In the genomic region with DNA sequence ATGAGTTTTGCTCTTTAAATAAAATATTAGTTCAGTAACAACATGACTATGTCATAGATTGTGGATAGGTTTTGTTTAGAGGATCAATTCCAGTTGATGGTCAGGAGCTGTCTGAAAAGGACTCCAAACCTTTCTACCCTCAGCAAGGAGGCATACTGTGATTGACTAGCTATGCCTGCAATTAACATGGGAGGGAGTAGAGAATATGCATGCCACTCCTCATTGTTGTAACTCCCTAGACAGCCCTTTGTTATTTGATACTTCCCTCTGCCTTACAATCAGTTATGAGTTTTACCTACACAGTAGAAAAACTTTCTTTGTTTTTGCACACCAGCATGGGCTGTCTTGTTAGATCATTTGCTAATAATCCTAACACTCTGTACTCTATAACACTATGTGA, we compare ENCODE assay signal across 30 cellular contexts.
"Had no signal": no experiment of that assay in that cellular context is flagged by ENCODE, and none has a peak within 500 bp of the region (broad histone marks: within the 10 kb centered on the region; RNA-seq: fewer than 3 reads in every experiment).

No MANE protein-coding gene starts in this region.

- H3K4me1 Mint-ChIP-seq: immature natural killer cell; naive thymus-derived CD8-positive, alpha-beta T cell; stimulated activated naive B cell treated with anti-CD40 and anti-IgM and Interleukin-4, amounts not matched to agents 10 μg/mL and 1 μg/mL and 100 μg/mL, for 72 hours had no signal

- H3K4me3 Mint-ChIP-seq: immature natural killer cell; naive thymus-derived CD8-positive, alpha-beta T cell; nephron; neural crest cell; stimulated activated naive B cell treated with anti-CD40 and anti-IgM and Interleukin-4, amounts not matched to agents 10 μg/mL and 1 μg/mL and 100 μg/mL, for 72 hours had no signal

- H3K27ac ChIP-seq: left ventricle myocardium inferior, pancreas, prostate gland, skin epidermis, stomach, testis, thyroid gland, transverse colon, upper lobe of left lung, vagina had no signal

- ATAC-seq: mucosa of descending colon; naive thymus-derived CD8-positive, alpha-beta T cell; pancreas; right cardiac atrium; sciatic nerve; stimulated activated naive B cell treated with anti-CD40 and anti-IgM and Interleukin-4, amounts not matched to agents 10 μg/mL and 1 μg/mL and 100 μg/mL, for 72 hours; stimulated activated naive CD8-positive, alpha-beta T cell treated with anti-CD3 and anti-CD28 coated beads, Interleukin-15, Interleukin-2, amounts not matched to agents 100 U/mL and 50 U/mL, for 24 hours had no signal

- H3K36me3 Mint-ChIP-seq: immature natural killer cell; naive thymus-derived CD8-positive, alpha-beta T cell; stimulated activated naive B cell treated with anti-CD40 and anti-IgM and Interleukin-4, amounts not matched to agents 10 μg/mL and 1 μg/mL and 100 μg/mL, for 72 hours had no signal

- H3K9me3 ChIP-seq: left ventricle myocardium inferior, mucosa of descending colon, pancreas, prostate gland, stomach, testis, thyroid gland, transverse colon, upper lobe of left lung, vagina had no signal

- H3K27ac Mint-ChIP-seq: immature natural killer cell; nephron; stimulated activated naive B cell treated with anti-CD40 and anti-IgM and Interleukin-4, amounts not matched to agents 10 μg/mL and 1 μg/mL and 100 μg/mL, for 72 hours had no signal

- DNase-seq: hypothalamus; immature natural killer cell; kidney; left ventricle myocardium inferior; midbrain; mucosa of descending colon; naive thymus-derived CD8-positive, alpha-beta T cell; nucleus accumbens; pancreas; posterior cingulate gyrus; retina; right cardiac atrium; stimulated activated CD4-positive, alpha-beta T cell treated with anti-CD3 and anti-CD28 coated beads, Interleukin-12 subunit alpha, Interleukin-12 subunit beta, amount 100 ng/mL, for 4 hours; stimulated activated CD4-positive, alpha-beta T cell treated with anti-CD3 and anti-CD28 coated beads, Interleukin-15, amount 100 ng/mL, for 24 hours; stimulated activated CD4-positive, alpha-beta T cell treated with anti-CD3 and anti-CD28 coated beads, Interleukin-2, amount 100 ng/mL, for 24 hours; stimulated activated CD4-positive, alpha-beta T cell treated with anti-CD3 and anti-CD28 coated beads, Interleukin-4, amount 100 ng/mL, for 1 hour; stimulated activated naive B cell treated with anti-CD40 and anti-IgM and Interleukin-4, amounts not matched to agents 10 μg/mL and 1 μg/mL and 100 μg/mL, for 72 hours; stimulated activated naive CD8-positive, alpha-beta T cell treated with anti-CD3 and anti-CD28 coated beads, Interleukin-15, Interleukin-2, amounts not matched to agents 100 U/mL and 50 U/mL, for 24 hours; stomach; testis; thyroid gland; transverse colon; upper lobe of left lung had no signal

- H3K4me3 ChIP-seq: left ventricle myocardium inferior, lung, mucosa of descending colon, pancreas, prostate gland, skin epidermis, stomach, testis, thyroid gland, transverse colon, upper lobe of left lung, vagina had no signal

- H3K27me3 Mint-ChIP-seq: naive thymus-derived CD8-positive, alpha-beta T cell; stimulated activated naive B cell treated with anti-CD40 and anti-IgM and Interleukin-4, amounts not matched to agents 10 μg/mL and 1 μg/mL and 100 μg/mL, for 72 hours had no signal

- H3K36me3 ChIP-seq: left ventricle myocardium inferior, pancreas, prostate gland, stomach, thyroid gland, transverse colon, upper lobe of left lung, vagina had no signal

- H3K9me3 Mint-ChIP-seq: nephron, neural crest cell had no signal

- H3K4me1 ChIP-seq: left ventricle myocardium inferior, pancreas, prostate gland, stomach, testis, thyroid gland, transverse colon, upper lobe of left lung, vagina had no signal

- H3K27me3 ChIP-seq: pancreas, stomach, testis, thyroid gland, transverse colon, upper lobe of left lung, vagina had no signal
